In genomic region chr17:59330314-59330942, GRCh38 we compare ENCODE assay signal across 1 cellular context.
TF ChIP-seq lines count a peak whose summit lies in the region.

No MANE protein-coding gene starts in this region.

TF ChIP-seq in HepG2, 621 proteins besides CTCF, POLR2A, EP300 and RAD21 (continued from another document and continues in another):
- TF ChIP-seq SOX5 (CRISPR knock-in tag; IDR thresholded peaks at IDR 0.05; ENCODE audit: borderline replicate concordance) (peak; percentile 63; the same call in 1 of the 2 replicates), ZBTB49 (CRISPR knock-in tag; IDR thresholded peaks at IDR 0.05; ENCODE audit: borderline replicate concordance) (no peak), ZNF749 (CRISPR knock-in tag; IDR thresholded peaks at IDR 0.05; ENCODE audit: borderline replicate concordance) (no peak), ZNF354B (CRISPR knock-in tag; IDR thresholded peaks at IDR 0.05) (no peak), ZNF280B (CRISPR knock-in tag; IDR thresholded peaks at IDR 0.05; ENCODE audit: borderline replicate concordance) (no peak; the same call in 1 of the 2 replicates), BRD4 (CRISPR knock-in tag; IDR thresholded peaks at IDR 0.05) (0 out of 2 replicates have a peak, but pooled peaks have one; percentile 56), ZNF317 (CRISPR knock-in tag; IDR thresholded peaks at IDR 0.05) (no peak; the same call in 1 of the 2 replicates), ETS1 (CRISPR knock-in tag; IDR thresholded peaks at IDR 0.05) (0 out of 2 replicates have a peak, but pooled peaks have one; percentile 55), POLR2G (IDR thresholded peaks at IDR 0.05; ENCODE audit: low read depth, low read length) (peak; percentile 49; the same call in 1 of the 2 replicates), ZMYM2 (CRISPR knock-in tag; IDR thresholded peaks at IDR 0.05) (peak; percentile 62; the same call in 1 of the 2 replicates), ZNF3 (CRISPR knock-in tag; IDR thresholded peaks at IDR 0.05) (no peak), ZNF501 (CRISPR knock-in tag; IDR thresholded peaks at IDR 0.05) (no peak), FIP1L1 (IDR thresholded peaks at IDR 0.05; ENCODE audit: borderline replicate concordance, insufficient read depth, low read depth, low read length) (no peak), CHCHD3 (CRISPR knock-in tag; IDR thresholded peaks at IDR 0.05) (no peak), MAZ (IDR thresholded peaks at IDR 0.05; ENCODE audit: borderline replicate concordance, low read depth, low read length) (peak; percentile 35; the same call in 1 of the 2 replicates), MAZ (CRISPR knock-in tag; IDR thresholded peaks at IDR 0.05; ENCODE audit: low read depth) (peak; percentile 40; the same call in 1 of the 2 replicates), ZIK1 (CRISPR knock-in tag; IDR thresholded peaks at IDR 0.05; ENCODE audit: borderline replicate concordance, low read depth) (0 out of 2 replicates have a peak, but pooled peaks have one; percentile 15), NBN (conservative IDR thresholded peaks at IDR 0.05) (no peak), SAFB2 (CRISPR knock-in tag; IDR thresholded peaks at IDR 0.05; ENCODE audit: borderline replicate concordance, low read depth) (no peak), ZNF589 (CRISPR knock-in tag; conservative IDR thresholded peaks at IDR 0.05) (no peak), ZNF678 (CRISPR knock-in tag; IDR thresholded peaks at IDR 0.05) (no peak), NFYB (CRISPR knock-in tag; IDR thresholded peaks at IDR 0.05) (0 out of 2 replicates have a peak, but pooled peaks have one; percentile 22), ZNF432 (CRISPR knock-in tag; IDR thresholded peaks at IDR 0.05; ENCODE audit: borderline replicate concordance) (no peak), ZBTB46 (CRISPR knock-in tag; IDR thresholded peaks at IDR 0.05; ENCODE audit: borderline replicate concordance) (no peak), U2AF2 (IDR thresholded peaks at IDR 0.05; ENCODE audit: low read depth, low read length) (no peak), NFYC (CRISPR knock-in tag; IDR thresholded peaks at IDR 0.05) (0 out of 2 replicates have a peak, but pooled peaks have one; percentile 33), MAFK (conservative IDR thresholded peaks at IDR 0.05 in 1 of 2, IDR thresholded peaks at IDR 0.05 in 1 of 2; ENCODE audit: low read length in 2 of 2) (peak; percentile 47 to 50; a peak in 2 of 4 replicates), ZNF431 (CRISPR knock-in tag; IDR thresholded peaks at IDR 0.05; ENCODE audit: borderline replicate concordance, low read depth) (no peak), BORCS8-MEF2B (CRISPR knock-in tag; IDR thresholded peaks at IDR 0.05) (0 out of 2 replicates have a peak, but pooled peaks have one; percentile 23), SP140L (CRISPR knock-in tag; IDR thresholded peaks at IDR 0.05; ENCODE audit: borderline replicate concordance) (peak; percentile 77; the same call in 1 of the 2 replicates)
- TF ChIP-seq, protein P1, sequence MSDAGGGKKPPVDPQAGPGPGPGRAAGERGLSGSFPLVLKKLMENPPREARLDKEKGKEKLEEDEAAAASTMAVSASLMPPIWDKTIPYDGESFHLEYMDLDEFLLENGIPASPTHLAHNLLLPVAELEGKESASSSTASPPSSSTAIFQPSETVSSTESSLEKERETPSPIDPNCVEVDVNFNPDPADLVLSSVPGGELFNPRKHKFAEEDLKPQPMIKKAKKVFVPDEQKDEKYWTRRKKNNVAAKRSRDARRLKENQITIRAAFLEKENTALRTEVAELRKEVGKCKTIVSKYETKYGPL (CRISPR knock-in tag; IDR thresholded peaks at IDR 0.05) = no peak; the same call in 1 of the 2 replicates
- TF ChIP-seq, protein P2, sequence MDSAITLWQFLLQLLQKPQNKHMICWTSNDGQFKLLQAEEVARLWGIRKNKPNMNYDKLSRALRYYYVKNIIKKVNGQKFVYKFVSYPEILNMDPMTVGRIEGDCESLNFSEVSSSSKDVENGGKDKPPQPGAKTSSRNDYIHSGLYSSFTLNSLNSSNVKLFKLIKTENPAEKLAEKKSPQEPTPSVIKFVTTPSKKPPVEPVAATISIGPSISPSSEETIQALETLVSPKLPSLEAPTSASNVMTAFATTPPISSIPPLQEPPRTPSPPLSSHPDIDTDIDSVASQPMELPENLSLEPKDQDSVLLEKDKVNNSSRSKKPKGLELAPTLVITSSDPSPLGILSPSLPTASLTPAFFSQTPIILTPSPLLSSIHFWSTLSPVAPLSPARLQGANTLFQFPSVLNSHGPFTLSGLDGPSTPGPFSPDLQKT (CRISPR knock-in tag; IDR thresholded peaks at IDR 0.05; ENCODE audit: borderline replicate concordance) = no peak
- TF ChIP-seq, protein P3, sequence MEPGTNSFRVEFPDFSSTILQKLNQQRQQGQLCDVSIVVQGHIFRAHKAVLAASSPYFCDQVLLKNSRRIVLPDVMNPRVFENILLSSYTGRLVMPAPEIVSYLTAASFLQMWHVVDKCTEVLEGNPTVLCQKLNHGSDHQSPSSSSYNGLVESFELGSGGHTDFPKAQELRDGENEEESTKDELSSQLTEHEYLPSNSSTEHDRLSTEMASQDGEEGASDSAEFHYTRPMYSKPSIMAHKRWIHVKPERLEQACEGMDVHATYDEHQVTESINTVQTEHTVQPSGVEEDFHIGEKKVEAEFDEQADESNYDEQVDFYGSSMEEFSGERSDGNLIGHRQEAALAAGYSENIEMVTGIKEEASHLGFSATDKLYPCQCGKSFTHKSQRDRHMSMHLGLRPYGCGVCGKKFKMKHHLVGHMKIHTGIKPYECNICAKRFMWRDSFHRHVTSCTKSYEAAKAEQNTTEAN (CRISPR knock-in tag; conservative IDR thresholded peaks at IDR 0.05) = peak; percentile 61; the same call in 1 of the 2 replicates
- TF ChIP-seq, protein P4, sequence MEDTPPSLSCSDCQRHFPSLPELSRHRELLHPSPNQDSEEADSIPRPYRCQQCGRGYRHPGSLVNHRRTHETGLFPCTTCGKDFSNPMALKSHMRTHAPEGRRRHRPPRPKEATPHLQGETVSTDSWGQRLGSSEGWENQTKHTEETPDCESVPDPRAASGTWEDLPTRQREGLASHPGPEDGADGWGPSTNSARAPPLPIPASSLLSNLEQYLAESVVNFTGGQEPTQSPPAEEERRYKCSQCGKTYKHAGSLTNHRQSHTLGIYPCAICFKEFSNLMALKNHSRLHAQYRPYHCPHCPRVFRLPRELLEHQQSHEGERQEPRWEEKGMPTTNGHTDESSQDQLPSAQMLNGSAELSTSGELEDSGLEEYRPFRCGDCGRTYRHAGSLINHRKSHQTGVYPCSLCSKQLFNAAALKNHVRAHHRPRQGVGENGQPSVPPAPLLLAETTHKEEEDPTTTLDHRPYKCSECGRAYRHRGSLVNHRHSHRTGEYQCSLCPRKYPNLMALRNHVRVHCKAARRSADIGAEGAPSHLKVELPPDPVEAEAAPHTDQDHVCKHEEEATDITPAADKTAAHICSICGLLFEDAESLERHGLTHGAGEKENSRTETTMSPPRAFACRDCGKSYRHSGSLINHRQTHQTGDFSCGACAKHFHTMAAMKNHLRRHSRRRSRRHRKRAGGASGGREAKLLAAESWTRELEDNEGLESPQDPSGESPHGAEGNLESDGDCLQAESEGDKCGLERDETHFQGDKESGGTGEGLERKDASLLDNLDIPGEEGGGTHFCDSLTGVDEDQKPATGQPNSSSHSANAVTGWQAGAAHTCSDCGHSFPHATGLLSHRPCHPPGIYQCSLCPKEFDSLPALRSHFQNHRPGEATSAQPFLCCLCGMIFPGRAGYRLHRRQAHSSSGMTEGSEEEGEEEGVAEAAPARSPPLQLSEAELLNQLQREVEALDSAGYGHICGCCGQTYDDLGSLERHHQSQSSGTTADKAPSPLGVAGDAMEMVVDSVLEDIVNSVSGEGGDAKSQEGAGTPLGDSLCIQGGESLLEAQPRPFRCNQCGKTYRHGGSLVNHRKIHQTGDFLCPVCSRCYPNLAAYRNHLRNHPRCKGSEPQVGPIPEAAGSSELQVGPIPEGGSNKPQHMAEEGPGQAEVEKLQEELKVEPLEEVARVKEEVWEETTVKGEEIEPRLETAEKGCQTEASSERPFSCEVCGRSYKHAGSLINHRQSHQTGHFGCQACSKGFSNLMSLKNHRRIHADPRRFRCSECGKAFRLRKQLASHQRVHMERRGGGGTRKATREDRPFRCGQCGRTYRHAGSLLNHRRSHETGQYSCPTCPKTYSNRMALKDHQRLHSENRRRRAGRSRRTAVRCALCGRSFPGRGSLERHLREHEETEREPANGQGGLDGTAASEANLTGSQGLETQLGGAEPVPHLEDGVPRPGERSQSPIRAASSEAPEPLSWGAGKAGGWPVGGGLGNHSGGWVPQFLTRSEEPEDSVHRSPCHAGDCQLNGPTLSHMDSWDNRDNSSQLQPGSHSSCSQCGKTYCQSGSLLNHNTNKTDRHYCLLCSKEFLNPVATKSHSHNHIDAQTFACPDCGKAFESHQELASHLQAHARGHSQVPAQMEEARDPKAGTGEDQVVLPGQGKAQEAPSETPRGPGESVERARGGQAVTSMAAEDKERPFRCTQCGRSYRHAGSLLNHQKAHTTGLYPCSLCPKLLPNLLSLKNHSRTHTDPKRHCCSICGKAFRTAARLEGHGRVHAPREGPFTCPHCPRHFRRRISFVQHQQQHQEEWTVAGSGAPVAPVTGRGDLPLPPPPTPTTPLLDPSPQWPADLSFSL (CRISPR knock-in tag; IDR thresholded peaks at IDR 0.05) = peak; percentile 46; the same call in 1 of the 2 replicates
- TF ChIP-seq, protein P5, sequence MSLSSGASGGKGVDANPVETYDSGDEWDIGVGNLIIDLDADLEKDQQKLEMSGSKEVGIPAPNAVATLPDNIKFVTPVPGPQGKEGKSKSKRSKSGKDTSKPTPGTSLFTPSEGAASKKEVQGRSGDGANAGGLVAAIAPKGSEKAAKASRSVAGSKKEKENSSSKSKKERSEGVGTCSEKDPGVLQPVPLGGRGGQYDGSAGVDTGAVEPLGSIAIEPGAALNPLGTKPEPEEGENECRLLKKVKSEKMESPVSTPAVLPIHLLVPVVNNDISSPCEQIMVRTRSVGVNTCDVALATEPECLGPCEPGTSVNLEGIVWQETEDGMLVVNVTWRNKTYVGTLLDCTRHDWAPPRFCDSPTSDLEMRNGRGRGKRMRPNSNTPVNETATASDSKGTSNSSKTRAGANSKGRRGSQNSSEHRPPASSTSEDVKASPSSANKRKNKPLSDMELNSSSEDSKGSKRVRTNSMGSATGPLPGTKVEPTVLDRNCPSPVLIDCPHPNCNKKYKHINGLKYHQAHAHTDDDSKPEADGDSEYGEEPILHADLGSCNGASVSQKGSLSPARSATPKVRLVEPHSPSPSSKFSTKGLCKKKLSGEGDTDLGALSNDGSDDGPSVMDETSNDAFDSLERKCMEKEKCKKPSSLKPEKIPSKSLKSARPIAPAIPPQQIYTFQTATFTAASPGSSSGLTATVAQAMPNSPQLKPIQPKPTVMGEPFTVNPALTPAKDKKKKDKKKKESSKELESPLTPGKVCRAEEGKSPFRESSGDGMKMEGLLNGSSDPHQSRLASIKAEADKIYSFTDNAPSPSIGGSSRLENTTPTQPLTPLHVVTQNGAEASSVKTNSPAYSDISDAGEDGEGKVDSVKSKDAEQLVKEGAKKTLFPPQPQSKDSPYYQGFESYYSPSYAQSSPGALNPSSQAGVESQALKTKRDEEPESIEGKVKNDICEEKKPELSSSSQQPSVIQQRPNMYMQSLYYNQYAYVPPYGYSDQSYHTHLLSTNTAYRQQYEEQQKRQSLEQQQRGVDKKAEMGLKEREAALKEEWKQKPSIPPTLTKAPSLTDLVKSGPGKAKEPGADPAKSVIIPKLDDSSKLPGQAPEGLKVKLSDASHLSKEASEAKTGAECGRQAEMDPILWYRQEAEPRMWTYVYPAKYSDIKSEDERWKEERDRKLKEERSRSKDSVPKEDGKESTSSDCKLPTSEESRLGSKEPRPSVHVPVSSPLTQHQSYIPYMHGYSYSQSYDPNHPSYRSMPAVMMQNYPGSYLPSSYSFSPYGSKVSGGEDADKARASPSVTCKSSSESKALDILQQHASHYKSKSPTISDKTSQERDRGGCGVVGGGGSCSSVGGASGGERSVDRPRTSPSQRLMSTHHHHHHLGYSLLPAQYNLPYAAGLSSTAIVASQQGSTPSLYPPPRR (CRISPR knock-in tag; IDR thresholded peaks at IDR 0.05; ENCODE audit: borderline replicate concordance) = peak; percentile 62; the same call in 1 of the 2 replicates
